In genomic region chrX:12974217-12974796, GRCh38 we compare ENCODE assay signal across 9 cellular contexts. TPM values are rescaled to one million over a fixed set of nuclear protein-coding genes. Genes with fewer than 3 reads are reported as not detected.
A peak's percentile ranks its signal among the peaks of the same experiment; 100 is the strongest.
DNase-seq lines count a peak whose midpoint lies in the region; ATAC-seq, FAIRE-seq and TF ChIP-seq lines count a peak whose summit lies in the region.
"Had no signal": no experiment of that assay in that cellular context is flagged by ENCODE, and none has a peak within 500 bp of the region (broad histone marks: within the 10 kb centered on the region; RNA-seq: fewer than 3 reads in every experiment).

No MANE protein-coding gene starts in this region.

- in situ Hi-C loops in HAP-1 (cut with MboI; ENCODE audit: low sequenced_read_pairs) (loop anchor here (25.0 kb wide), 1 partner anchor 1063 kb away; the partner anchor contains the start of gene GEMIN8), K562 (cut with MboI) (loop anchor here (25.0 kb wide), 1 partner anchor 688 kb away; the partner anchor contains the start of gene TCEANC), gastrocnemius medialis (cut with MboI; ENCODE audit: low sequenced_read_pairs in 4 of 4) (loop anchor here in 3 of 4 donors (25.0 kb wide), 1 partner anchor 513 kb away; no protein-coding TSS in a partner anchor)

- no peak for TF ChIP-seq EP300 in K562 (IDR thresholded peaks at IDR 0.05; ENCODE audit: low read length)

- H4K20me1 ChIP-seq in K562 (replicated peaks; ENCODE audit: control insufficient read depth, insufficient read depth, low read length): peaks cover 6% of the 10 kb centered on the region; the same call in 1 of the 2 replicates

- BruUV-seq in K562 (replicated peaks; lab: Mats Ljungman, UMichigan): TSS peak; percentile 72

- POLR2A ChIA-PET in K562 (lab: Yijun Ruan, JAX): interaction anchor here (0.6 to 3.1 kb wide), 14 partner anchors 9 to 419 kb away, joined by 3 to 32 read pairs (median 4); no protein-coding TSS in a partner anchor

- peaks cover 46% of the 10 kb centered on the region for H3K79me2 ChIP-seq in K562 (ENCODE audit: control insufficient read depth, insufficient read depth, low read length)

- intact Hi-C loops in K562 (cut with micrococcal nuclease): loop anchor here (5.0 kb wide), 1 partner anchor 513 kb away; no protein-coding TSS in a partner anchor
- intact Hi-C loops in gastrocnemius medialis (cut with DNase I; ENCODE audit: low total_unique reads): loop anchor here (5.0 kb wide), 1 partner anchor 128 kb away; no protein-coding TSS in a partner anchor

- H3K27ac ChIP-seq in K562 (ENCODE audit: extremely low read depth, low read depth, low read length) (peak overlapping the region; percentile 95), gastrocnemius medialis (peak overlapping the region; percentile 72 to 84 (median 82))

- peak overlapping the region; percentile 97 for H2AFZ ChIP-seq in K562 (ENCODE audit: low read depth, low read length)

- peak overlapping the region; percentile 61 to 89 for H3K9ac ChIP-seq in K562 (ENCODE audit: insufficient read depth in 1 of 2, low read depth in 2 of 2, low read length in 2 of 2)

- DNase-seq in AG08395 (ENCODE audit: low spot score) (peak; percentile 68), HAP-1 (ENCODE audit: low spot score in 2 of 2) (peak; percentile 38 to 73), SK-N-DZ (ENCODE audit: low spot score) (peak; percentile 42), K562 (ENCODE audit: extremely low read depth in 1 of 4, low spot score in 3 of 4) (peak; percentile 62 to 73 (median 64)), gastrocnemius medialis (peak in 1 of 2 donors; percentile 38), NCI-H2171 treated with DMSO at 0.1 percent for 48 hours (lab: John Stamatoyannopoulos, UW) (no peak)

- H3K27me3 ChIP-seq in HAP-1 (ENCODE audit: low read depth): no peaks in the 10 kb centered on the region
- H3K27me3 ChIP-seq in K562 (ENCODE audit: control insufficient read depth in 2 of 2, insufficient read depth in 2 of 2, low read length in 2 of 2): no peaks in the 10 kb centered on the region
- peaks cover 0 to 20% (median 10%) of the 10 kb centered on the region in 3 donors for H3K27me3 ChIP-seq in gastrocnemius medialis

- CTCF ChIA-PET in K562 (lab: Yijun Ruan, JAX; ENCODE audit: low intra/inter-chr PET ratio): interaction anchor here (0.8 kb wide), 1 partner anchor 26 kb away, joined by 4 read pairs; no protein-coding TSS in a partner anchor

- TF ChIP-seq CTCF in K562 (IDR thresholded peaks at IDR 0.05 in 2 of 3, conservative IDR thresholded peaks at IDR 0.05 in 1 of 3; ENCODE audit: insufficient read depth in 2 of 3, low read depth in 1 of 3, low read length in 3 of 3) (no peak), gastrocnemius medialis (IDR thresholded peaks at IDR 0.05 in 4 of 5, conservative IDR thresholded peaks at IDR 0.05 in 1 of 5) (no peak)

- no peak for TF ChIP-seq POLR2A in K562 (conservative IDR thresholded peaks at IDR 0.05)
- no peak for TF ChIP-seq POLR2A in gastrocnemius medialis (IDR thresholded peaks at IDR 0.05)

- H3K4me2 ChIP-seq in K562 (ENCODE audit: insufficient read depth, low read length): peak overlapping the region; percentile 94

- H3K4me1 ChIP-seq in HAP-1: peaks cover 44% of the 10 kb centered on the region
- peaks cover 12 to 31% of the 10 kb centered on the region in 2 experiments; a peak in 4 of 5 replicates for H3K4me1 ChIP-seq in K562 (replicated peaks in 1 of 2; ENCODE audit: control insufficient read depth in 2 of 2, insufficient read depth in 2 of 2, low read length in 2 of 2)
- no peaks in the 10 kb centered on the region for H3K4me1 ChIP-seq in gastrocnemius medialis

- no peaks in the 10 kb centered on the region for H3K9me1 ChIP-seq in K562 (ENCODE audit: control insufficient read depth, insufficient read depth, low read length)

- 2% methylated on average over 11 of the region's 14 CpGs for WGBS in K562 (ENCODE audit: insufficient coverage, low coverage, missing lambda C conversion rate)

- no peak for TF ChIP-seq RAD21 in K562 (CRISPR knock-in tag; conservative IDR thresholded peaks at IDR 0.05 in 1 of 2, IDR thresholded peaks at IDR 0.05 in 1 of 2)

- H3K36me3 ChIP-seq in HAP-1 (replicated peaks) (peaks cover 21% of the 10 kb centered on the region), K562 (ENCODE audit: control insufficient read depth, insufficient read depth, low read length) (peaks cover 12% of the 10 kb centered on the region; the same call in 2 of the 3 replicates), gastrocnemius medialis (no peaks in the 10 kb centered on the region)

- no peaks in the 10 kb centered on the region for H3K9me3 ChIP-seq in HAP-1
- no peaks in the 10 kb centered on the region for H3K9me3 ChIP-seq in K562 (replicated peaks; ENCODE audit: control insufficient read depth, insufficient read depth, low read depth, low read length)
- H3K9me3 ChIP-seq in gastrocnemius medialis: no peaks in the 10 kb centered on the region

- ATAC-seq in K562: peak; percentile 34
- no peak for ATAC-seq in gastrocnemius medialis
- ATAC-seq in GM21529 (IDR thresholded peaks at IDR 0.05; ENCODE audit: unreplicated experiment): no peak

- FAIRE-seq in K562 (lab: Jason Lieb, UNC): peak; percentile 15
- FAIRE-seq: islet of Langerhans had no signal

- H3K4me3 ChIP-seq in HAP-1: peak overlapping the region; percentile 92
- H3K4me3 ChIP-seq in K562: peak overlapping the region; percentile 97
- peak overlapping the region; percentile 37 for H3K4me3 ChIP-seq in iPS-11a (ENCODE audit: low read depth, low read length)
- peak overlapping the region; percentile 51 to 71 (median 67) for H3K4me3 ChIP-seq in gastrocnemius medialis

TF ChIP-seq in K562, 482 proteins besides CTCF, POLR2A, EP300 and RAD21 (continues in another document):
- TF ChIP-seq NFRKB (IDR thresholded peaks at IDR 0.05; ENCODE audit: low read depth) (peak; percentile 59; the same call in 1 of the 2 replicates), ZNF639 (CRISPR knock-in tag; conservative IDR thresholded peaks at IDR 0.05 in 1 of 2, IDR thresholded peaks at IDR 0.05 in 1 of 2) (peak in 1 of 2 experiments; percentile 60; a peak in 1 of 4 replicates), CTBP1 (IDR thresholded peaks at IDR 0.05; ENCODE audit: borderline replicate concordance) (no peak), ARID2 (IDR thresholded peaks at IDR 0.05) (no peak), LEF1 (IDR thresholded peaks at IDR 0.05) (0 out of 2 replicates have a peak, but pooled peaks have one; percentile 13), ELK3 (CRISPR knock-in tag; IDR thresholded peaks at IDR 0.05) (no peak), ZNF316 (IDR thresholded peaks at IDR 0.05) (peak; percentile 92), THRB (CRISPR knock-in tag; conservative IDR thresholded peaks at IDR 0.05) (no peak), ETV1 (tag; conservative IDR thresholded peaks at IDR 0.05; ENCODE audit: low read depth) (no peak), ZNF445 (CRISPR knock-in tag; IDR thresholded peaks at IDR 0.05; ENCODE audit: low read depth) (no peak)

RNA-seq across cellular contexts. Expression of gene TMSB4X, which starts 0.6 kb away (rescaled TPM):
- 1,181 and 1,320 TPM in 2 replicates for polyA plus RNA-seq in SK-N-DZ (2014; cell fraction: cytosol; rRNA removed)
- polyA plus RNA-seq in SK-N-DZ (2014; cell fraction: nucleus; rRNA removed): 393 and 471 TPM in 2 replicates
- 101 and 112 TPM in 2 replicates for total RNA-seq in K562 (2011; cell fraction: chromatin; rRNA removed; ENCODE audit: low replicate concordance)
- total RNA-seq in K562 (2011; cell fraction: nucleolus; rRNA removed): 168 and 187 TPM in 2 replicates
- 227 and 306 TPM in 2 replicates for total RNA-seq in K562 (2011; cell fraction: nucleoplasm; rRNA removed)
- total RNA-seq in K562 (2014; rRNA removed) (1,035 and 1,094 TPM in 2 replicates), K562 (2014; rRNA removed; fragmentation: Illumina TruSeq; extraction: Trizol) (1,529 and 1,745 TPM in 2 replicates), K562 (2015; rRNA removed; fragmentation: Illumina TruSeq; extraction: Trizol) (1,145 and 1,178 TPM in 2 replicates), K562 (2021) (1,266 and 1,292 TPM in 2 replicates), gastrocnemius medialis (100 to 1,000 TPM; 492 to 653 (median 526) TPM)
- polyA plus RNA-seq in K562 (2011; rRNA removed) (1,337 and 1,853 TPM in 2 replicates), K562 (2014; fragmentation: Illumina TruSeq; extraction: Trizol) (1,680 and 2,424 TPM in 2 replicates), K562 (2014; fragmentation: Nextera tagmentation; extraction: Ambion mirVana) (1,000 to 10,000 TPM; 1,688 to 2,035 TPM), K562 (2014; rRNA removed) (1,576 and 1,785 TPM in 2 replicates)
- polyA plus RNA-seq in K562 (2011; cell fraction: cytosol; rRNA removed): 358 and 852 TPM in 2 replicates
- polyA plus RNA-seq in K562 (2011; cell fraction: nucleus; rRNA removed): 404 and 705 TPM in 2 replicates
- polyA plus RNA-seq in K562 (2012): 2,539 and 2,674 TPM in 2 replicates
- polyA minus RNA-seq in K562 (2011; rRNA and poly(A)+ RNA removed): 876 and 1,337 TPM in 2 replicates
- polyA minus RNA-seq in K562 (2011; cell fraction: cytosol; rRNA and poly(A)+ RNA removed): 265 and 346 TPM in 2 replicates
- 112 and 295 TPM in 2 replicates for polyA minus RNA-seq in K562 (2011; cell fraction: nucleus; rRNA and poly(A)+ RNA removed)

Comparison
In these comparisons a context has a peak if more than half of its experiments do, and no peak if none do; other contexts are left out.
1. H3K4me3 ChIP-seq: peak in every context shown above with its lines; median percentile 97 in K562; 92 in HAP-1; 67 in gastrocnemius medialis; 37 in iPS-11a.